ENCODE assay signal across 2 cellular contexts in the genomic region with DNA sequence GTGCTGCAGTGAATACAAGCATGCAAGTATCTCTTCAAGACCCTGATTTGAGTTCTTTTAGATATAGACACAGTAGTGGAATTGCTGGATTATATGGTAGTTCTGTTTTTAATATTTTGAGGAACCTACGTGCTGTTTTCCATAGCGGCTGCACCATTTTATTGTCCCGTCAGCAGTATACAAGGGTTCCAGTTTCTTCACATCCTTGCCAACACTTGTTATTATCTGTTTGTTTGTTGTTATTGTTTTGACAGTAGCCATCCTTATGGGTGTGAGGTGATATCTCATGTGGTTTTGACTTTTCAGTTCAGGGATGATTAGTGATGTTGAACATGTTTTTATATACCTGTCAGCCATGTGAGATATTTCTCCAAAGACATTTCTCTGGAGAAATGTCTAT.
TF ChIP-seq lines count a peak whose summit lies in the region.

No MANE protein-coding gene starts in this region.

TF ChIP-seq in A549, 52 proteins besides CTCF, POLR2A, EP300 and RAD21 (continued from another document):
- TF ChIP-seq MAFK (IDR thresholded peaks at IDR 0.05; ENCODE audit: partially characterized antibody) (peak; percentile 53), CBX8 (IDR thresholded peaks at IDR 0.05) (no peak), SREBF2 (IDR thresholded peaks at IDR 0.05) (no peak), HEYL (CRISPR knock-in tag; IDR thresholded peaks at IDR 0.05) (no peak), CBX2 (IDR thresholded peaks at IDR 0.05; ENCODE audit: borderline replicate concordance, low read depth) (no peak)

TF ChIP-seq in K562, 482 proteins besides CTCF, POLR2A, EP300 and RAD21 (continued from another document):
- TF ChIP-seq FOXA3 (CRISPR knock-in tag; conservative IDR thresholded peaks at IDR 0.05 in 1 of 2, IDR thresholded peaks at IDR 0.05 in 1 of 2), result no peak
